8 cellular contexts compared by ENCODE assay signal in the genomic region with DNA sequence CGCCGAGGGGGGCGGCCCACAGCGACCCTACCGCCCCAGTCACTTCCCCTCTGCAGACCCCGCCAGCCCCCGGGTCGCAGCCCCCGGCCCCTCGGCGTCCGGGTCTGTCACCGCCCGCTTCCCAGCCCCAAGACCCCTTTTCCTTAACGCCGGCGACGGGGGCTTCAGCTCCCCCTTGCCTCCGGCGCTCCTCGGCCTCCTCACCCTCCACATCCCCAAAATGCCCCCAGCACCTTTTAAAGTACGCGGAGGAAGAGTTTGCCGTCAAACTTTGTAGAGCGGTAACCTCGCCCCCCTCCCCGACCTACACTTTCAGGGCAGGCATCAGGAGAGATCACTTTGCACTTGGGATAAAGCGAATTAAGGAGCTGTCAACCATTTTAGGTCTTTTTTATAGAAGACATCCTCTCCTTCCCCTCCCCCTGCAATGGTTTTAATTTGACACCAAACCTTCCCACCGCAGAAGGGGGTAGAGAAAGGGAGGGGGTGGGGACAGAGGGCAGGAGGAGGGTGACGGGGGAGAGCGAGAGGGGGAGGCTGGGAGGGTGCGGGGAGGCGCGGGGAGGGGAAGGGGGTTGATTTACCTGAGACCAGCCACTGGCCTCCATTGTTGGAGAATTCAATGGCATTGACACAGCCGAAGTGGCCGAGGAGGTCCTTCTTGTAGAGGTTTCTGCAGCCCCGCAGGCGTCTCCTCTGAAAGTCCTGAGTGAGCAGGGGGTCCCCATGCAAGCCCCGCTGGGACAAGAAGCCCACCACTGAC. TPM values are rescaled to one million over a fixed set of nuclear protein-coding genes. Genes with fewer than 3 reads are reported as not detected.
DNase-seq lines count a peak whose midpoint lies in the region; ATAC-seq and TF ChIP-seq lines count a peak whose summit lies in the region.

No MANE protein-coding gene starts in this region.

- peak overlapping the region; percentile 87 for H3K4me3 Mint-ChIP-seq in stimulated activated effector memory CD8-positive, alpha-beta T cell treated with anti-CD3 and anti-CD28 coated beads, Interleukin-12 subunit alpha, Interleukin-12 subunit beta, amount 100 ng/mL, for 72 hours

- peaks cover 9% of the 10 kb centered on the region for H3K36me3 ChIP-seq in WERI-Rb-1

- no peaks in the 10 kb centered on the region for H3K9me3 ChIP-seq in WERI-Rb-1 (ENCODE audit: severe bottlenecking)

- H3K27ac ChIP-seq in WERI-Rb-1 = peak overlapping the region; percentile 83

- peaks cover 21% of the 10 kb centered on the region for H3K36me3 Mint-ChIP-seq in stimulated activated effector memory CD8-positive, alpha-beta T cell treated with anti-CD3 and anti-CD28 coated beads, Interleukin-12 subunit alpha, Interleukin-12 subunit beta, amount 100 ng/mL, for 72 hours

- no peak for TF ChIP-seq CTCF in GM13976 (IDR thresholded peaks at IDR 0.05; ENCODE audit: borderline replicate concordance, control extremely low read depth, extremely low read depth, insufficient read depth, missing control alignments)
- TF ChIP-seq CTCF in WERI-Rb-1 (IDR thresholded peaks at IDR 0.05; ENCODE audit: low read depth, low read length) = no peak
- no peak for TF ChIP-seq CTCF in choroid plexus epithelial cell (conservative IDR thresholded peaks at IDR 0.05; ENCODE audit: low read depth, low read length)

- H3K27me3 ChIP-seq in WERI-Rb-1 (ENCODE audit: insufficient read depth, low read depth, severe bottlenecking) = no peaks in the 10 kb centered on the region

- peak; percentile 43 for ATAC-seq in left lobe of liver
- peak; percentile 14 for ATAC-seq in stimulated activated effector memory CD8-positive, alpha-beta T cell treated with anti-CD3 and anti-CD28 coated beads, Interleukin-12 subunit alpha, Interleukin-12 subunit beta, amount 100 ng/mL, for 72 hours

- peak overlapping the region; percentile 92 for H3K27ac Mint-ChIP-seq in stimulated activated effector memory CD8-positive, alpha-beta T cell treated with anti-CD3 and anti-CD28 coated beads, Interleukin-12 subunit alpha, Interleukin-12 subunit beta, amount 100 ng/mL, for 72 hours

- DNase-seq in 8988T (peak; percentile 21), GM13976 (ENCODE audit: low spot score) (peak; percentile 41), WERI-Rb-1 (peak; percentile 57), choroid plexus epithelial cell (ENCODE audit: low read depth) (peak; percentile 51), left lobe of liver (ENCODE audit: low spot score) (no peak), mucosa of gallbladder (ENCODE audit: low spot score) (no peak)
- DNase-seq in Jurkat, Clone E6-1 (ENCODE audit: low read depth, low spot score) = peak; percentile 66
- DNase-seq in stimulated activated effector memory CD8-positive, alpha-beta T cell treated with anti-CD3 and anti-CD28 coated beads, Interleukin-12 subunit alpha, Interleukin-12 subunit beta, amount 100 ng/mL, for 72 hours (ENCODE audit: low spot score in 2 of 2) = peak in 1 of 2 donors; percentile 72

- no peaks in the 10 kb centered on the region for H3K9me3 Mint-ChIP-seq in stimulated activated effector memory CD8-positive, alpha-beta T cell treated with anti-CD3 and anti-CD28 coated beads, Interleukin-12 subunit alpha, Interleukin-12 subunit beta, amount 100 ng/mL, for 72 hours

- H3K4me3 ChIP-seq in Jurkat, Clone E6-1 (ENCODE audit: low read length) = peak overlapping the region; percentile 84
- H3K4me3 ChIP-seq in WERI-Rb-1 (ENCODE audit: low read depth, low read length) (peak overlapping the region; percentile 98), choroid plexus epithelial cell (ENCODE audit: low read depth, low read length) (peak overlapping the region; percentile 84)

- H3K4me1 Mint-ChIP-seq in stimulated activated effector memory CD8-positive, alpha-beta T cell treated with anti-CD3 and anti-CD28 coated beads, Interleukin-12 subunit alpha, Interleukin-12 subunit beta, amount 100 ng/mL, for 72 hours = peaks cover 33% of the 10 kb centered on the region

- in situ Hi-C loops in GM13976 (cut with MboI; ENCODE audit: low sequenced_read_pairs, unreplicated experiment) = no loop called here

RNA-seq across cellular contexts. Expression of gene DCAF5, which starts 0.6 kb away (rescaled TPM):
- polyA plus RNA-seq in Jurkat, Clone E6-1 (2012; ENCODE audit: insufficient read depth, insufficient read length) = 27.3 TPM
- total RNA-seq in left lobe of liver (31.9 TPM), mucosa of gallbladder (56.4 TPM)

RNA-seq across cellular contexts. Expression of gene EXD2, which starts 38.9 kb away (rescaled TPM):
- 6.0 TPM for polyA plus RNA-seq in Jurkat, Clone E6-1 (2012; ENCODE audit: insufficient read depth, insufficient read length)
- total RNA-seq in left lobe of liver (8.2 TPM), mucosa of gallbladder (31.0 TPM)

Comparison
In these comparisons a context has a peak if more than half of its experiments do, and no peak if none do; other contexts are left out.
1. DNase-seq: peak in 8988T (single experiment), GM13976 (single experiment), Jurkat, Clone E6-1 (single experiment), WERI-Rb-1 (single experiment) and choroid plexus epithelial cell (single experiment); none in left lobe of liver (single experiment) and mucosa of gallbladder (single experiment).
2. Peak in every context shown above with its lines, with median percentiles within 50 percentile points of each other: H3K4me3 ChIP-seq.